Comparison of ENCODE assay signal across 6 cellular contexts in the genomic region with DNA sequence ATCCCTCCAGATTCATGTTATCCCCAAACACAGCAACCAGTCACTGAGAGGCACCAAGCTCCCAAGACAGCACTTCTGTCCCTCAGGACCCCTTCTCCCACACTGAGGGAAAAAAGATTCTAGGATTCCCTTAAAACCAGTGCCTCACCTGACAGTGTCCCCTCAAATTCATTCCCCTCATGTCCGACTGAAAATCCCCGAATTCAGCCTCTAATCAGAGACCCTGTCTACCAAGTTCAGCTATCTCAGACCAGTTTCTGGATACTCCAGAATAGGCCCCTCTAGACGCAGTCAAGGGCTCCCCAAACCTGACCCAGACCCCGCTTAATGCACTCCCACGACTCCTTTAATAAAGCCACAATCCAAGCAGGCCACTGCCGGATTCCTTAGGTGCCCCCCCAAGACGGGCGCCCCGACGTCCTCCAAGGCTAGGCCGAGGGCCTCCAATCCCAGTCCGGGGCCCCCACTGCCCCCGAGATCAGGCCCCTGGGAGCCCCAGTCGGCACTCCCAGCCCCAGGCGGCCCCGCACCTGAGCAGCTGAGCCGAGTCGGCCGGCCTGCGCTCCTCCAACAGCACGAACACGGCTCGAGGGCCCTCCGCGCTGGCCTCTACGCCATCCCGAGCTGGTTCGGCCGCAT. TPM values are rescaled to one million over a fixed set of nuclear protein-coding genes. Genes with fewer than 3 reads are reported as not detected.
DNase-seq lines count a peak whose midpoint lies in the region; ATAC-seq and TF ChIP-seq lines count a peak whose summit lies in the region.

No MANE protein-coding gene starts in this region.

- H3K4me1 ChIP-seq in esophagus squamous epithelium, result peaks cover 3 to 40% (median 20%) of the 10 kb centered on the region in 3 donors

- TF ChIP-seq POLR2A in esophagus squamous epithelium (IDR thresholded peaks at IDR 0.05), result no peak

- peak overlapping the region; percentile 91 for H3K27ac Mint-ChIP-seq in stimulated activated naive B cell treated with anti-CD40 and anti-IgM and Interleukin-4, amounts not matched to agents 10 μg/mL and 1 μg/mL and 100 μg/mL, for 72 hours

- ATAC-seq in stimulated activated naive B cell treated with anti-CD40 and anti-IgM and Interleukin-4, amounts not matched to agents 10 μg/mL and 1 μg/mL and 100 μg/mL, for 72 hours (replicated peaks), result no peak
- ATAC-seq in HG02588 (IDR thresholded peaks at IDR 0.05; ENCODE audit: unreplicated experiment), result no peak

- H3K27ac ChIP-seq in esophagus squamous epithelium, result peak overlapping the region; percentile 98 to 99 (median 98)

- no peaks in the 10 kb centered on the region for H3K9me3 ChIP-seq in esophagus squamous epithelium

- 0 to 39% methylated on average over 4 to 16 of the region's 29 CpGs for WGBS in esophagus squamous epithelium, 2 donors

- peaks cover 15 to 20% of the 10 kb centered on the region in 2 donors for H3K36me3 Mint-ChIP-seq in stimulated activated naive B cell treated with anti-CD40 and anti-IgM and Interleukin-4, amounts not matched to agents 10 μg/mL and 1 μg/mL and 100 μg/mL, for 72 hours

- TF ChIP-seq CTCF in esophagus squamous epithelium (IDR thresholded peaks at IDR 0.05), result no peak

- no peaks in the 10 kb centered on the region for H3K9me3 Mint-ChIP-seq in stimulated activated naive B cell treated with anti-CD40 and anti-IgM and Interleukin-4, amounts not matched to agents 10 μg/mL and 1 μg/mL and 100 μg/mL, for 72 hours

- peak overlapping the region; percentile 86 to 87 for H3K4me3 Mint-ChIP-seq in stimulated activated naive B cell treated with anti-CD40 and anti-IgM and Interleukin-4, amounts not matched to agents 10 μg/mL and 1 μg/mL and 100 μg/mL, for 72 hours

- peaks cover 6 to 19% (median 10%) of the 10 kb centered on the region in 3 donors for H3K36me3 ChIP-seq in esophagus squamous epithelium

- DNase-seq in CD1c-positive myeloid dendritic cell (ENCODE audit: extremely low spot score) (peak; percentile 1), KBM-7 (peak; percentile 24), esophagus squamous epithelium (lab: John Stamatoyannopoulos, UW) (no peak), T1000 (lab: John Stamatoyannopoulos, UW) (no peak)
- no peak for DNase-seq in stimulated activated naive B cell treated with anti-CD40 and anti-IgM and Interleukin-4, amounts not matched to agents 10 μg/mL and 1 μg/mL and 100 μg/mL, for 72 hours

- peak overlapping the region; percentile 74 to 83 (median 79) for H3K4me3 ChIP-seq in esophagus squamous epithelium

- in situ Hi-C loops in KBM-7 (cut with MboI; ENCODE audit: low pct_unique_long_range_greater_than_20kb, low sequenced_read_pairs), result no loop called here

- no peaks in the 10 kb centered on the region for H3K27me3 Mint-ChIP-seq in stimulated activated naive B cell treated with anti-CD40 and anti-IgM and Interleukin-4, amounts not matched to agents 10 μg/mL and 1 μg/mL and 100 μg/mL, for 72 hours

- intact Hi-C loops in esophagus squamous epithelium (cut with DNase I), result no loop called here

- H3K27me3 ChIP-seq in esophagus squamous epithelium, result no peaks in the 10 kb centered on the region

- H3K4me1 Mint-ChIP-seq in stimulated activated naive B cell treated with anti-CD40 and anti-IgM and Interleukin-4, amounts not matched to agents 10 μg/mL and 1 μg/mL and 100 μg/mL, for 72 hours, result peaks cover 28 to 40% of the 10 kb centered on the region in 2 donors

RNA-seq across cellular contexts. Expression of a gene that starts 0.5 kb away (rescaled TPM):
- total RNA-seq in esophagus squamous epithelium, result 10 to 100 TPM; 24.3 to 48.4 (median 43.1) TPM

RNA-seq across cellular contexts. Expression of a gene that starts 16.1 kb away (rescaled TPM):
- total RNA-seq in esophagus squamous epithelium, result 10 to 100 TPM; 11.7 to 40.3 (median 22.6) TPM

RNA-seq across cellular contexts. Expression of a gene that starts 31.1 kb away (rescaled TPM):
- total RNA-seq in esophagus squamous epithelium, result 1 to 10 TPM; 2.3 to 9.5 (median 5.9) TPM

RNA-seq across cellular contexts. Expression of a gene that starts 37.0 kb away (rescaled TPM):
- 10 to 100 TPM; 30.1 to 78.0 (median 37.0) TPM for total RNA-seq in esophagus squamous epithelium

RNA-seq across cellular contexts. Expression of a gene that starts 40.6 kb away (rescaled TPM):
- 10 to 100 TPM; 15.4 to 28.4 (median 22.9) TPM for total RNA-seq in esophagus squamous epithelium

Comparison
In these comparisons a context has a peak if more than half of its experiments do, and no peak if none do; other contexts are left out.
1. DNase-seq: peak in CD1c-positive myeloid dendritic cell (single experiment) and KBM-7 (single experiment); none in esophagus squamous epithelium (single experiment), stimulated activated naive B cell treated with anti-CD40 and anti-IgM and Interleukin-4, amounts not matched to agents 10 μg/mL and 1 μg/mL and 100 μg/mL, for 72 hours (single experiment) and T1000 (single experiment).